Comparison of ENCODE assay signal across 19 cellular contexts in the genomic region with DNA sequence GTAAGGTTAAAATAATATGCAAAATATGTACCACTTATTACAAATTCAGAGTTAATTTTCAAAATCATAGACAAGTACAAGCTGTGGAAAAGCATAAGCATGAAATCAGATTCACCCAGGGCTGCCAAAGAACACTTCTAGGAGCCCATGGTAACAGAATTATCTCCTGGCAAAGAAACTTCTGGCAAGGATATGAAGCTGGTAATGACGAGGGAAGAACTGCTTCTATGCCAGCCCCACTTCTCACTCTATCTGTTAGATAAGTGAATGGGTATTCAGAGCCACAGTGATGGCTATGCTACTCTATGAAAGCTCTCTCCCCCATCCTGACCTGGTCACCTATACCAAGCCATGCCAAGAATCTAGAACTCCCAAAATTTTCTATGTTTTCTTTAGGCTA. TPM values are rescaled to one million over a fixed set of nuclear protein-coding genes. Genes with fewer than 3 reads are reported as not detected.
"Had no signal": no experiment of that assay in that cellular context is flagged by ENCODE, and none has a peak within 500 bp of the region (broad histone marks: within the 10 kb centered on the region; RNA-seq: fewer than 3 reads in every experiment).

No MANE protein-coding gene starts in this region.

- DNase-seq: activated CD4-positive, alpha-beta T cell treated with anti-CD3 and anti-CD28 coated beads, Interleukin-2, amount 10 ng/mL, durations not matched to agents 7 days and 5 days; activated CD8-positive, alpha-beta T cell treated with anti-CD3 and anti-CD28 coated beads, Interleukin-2, amount 10 ng/mL, durations not matched to agents 7 days and 5 days; activated naive CD4-positive, alpha-beta T cell treated with anti-CD3 and anti-CD28 coated beads for 36 hours; activated naive CD8-positive, alpha-beta T cell treated with anti-CD3 and anti-CD28 coated beads, Interleukin-2, amount 50 U/mL, for 24 hours; activated T-cell treated with anti-CD3 and anti-CD28 coated beads, Interleukin-2, amount 50 U/mL, for 4 hours; aorta; brain microvascular endothelial cell; effector CD4-positive, alpha-beta T cell; foreskin fibroblast; islet precursor cell; occipital lobe; right lobe of liver; stimulated activated CD4-positive, alpha-beta T cell treated with anti-CD3 and anti-CD28 coated beads, Interleukin-4, amount 100 ng/mL, for 24 hours; stomach; T-helper 1 cell; T1000; testis had no signal

- ATAC-seq: activated CD8-positive, alpha-beta T cell treated with anti-CD3 and anti-CD28 coated beads, Interleukin-2, amount 10 ng/mL, durations not matched to agents 7 days and 5 days; activated naive CD8-positive, alpha-beta T cell treated with anti-CD3 and anti-CD28 coated beads, Interleukin-2, amount 50 U/mL, for 24 hours; activated T-cell treated with anti-CD3 and anti-CD28 coated beads, Interleukin-2, amount 50 U/mL, for 4 hours; right lobe of liver; stimulated activated effector memory CD8-positive, alpha-beta T cell treated with anti-CD3 and anti-CD28 coated beads, Interleukin-12 subunit alpha, Interleukin-12 subunit beta, amount 100 ng/mL, for 72 hours had no signal

RNA-seq across cellular contexts. Expression of a gene that starts 36.9 kb away (rescaled TPM):
- total RNA-seq: activated CD4-positive, alpha-beta T cell treated with anti-CD3 and anti-CD28 coated beads, Interleukin-2, amount 10 ng/mL, durations not matched to agents 7 days and 5 days; activated CD8-positive, alpha-beta T cell treated with anti-CD3 and anti-CD28 coated beads, Interleukin-2, amount 10 ng/mL, durations not matched to agents 7 days and 5 days; activated naive CD4-positive, alpha-beta T cell treated with anti-CD3 and anti-CD28 coated beads for 36 hours; activated T-cell treated with anti-CD3 and anti-CD28 coated beads, Interleukin-2, amount 50 U/mL, for 4 hours; mononuclear cell had no signal
